Comparison of ENCODE assay signal across 1 cellular context in the genomic region with DNA sequence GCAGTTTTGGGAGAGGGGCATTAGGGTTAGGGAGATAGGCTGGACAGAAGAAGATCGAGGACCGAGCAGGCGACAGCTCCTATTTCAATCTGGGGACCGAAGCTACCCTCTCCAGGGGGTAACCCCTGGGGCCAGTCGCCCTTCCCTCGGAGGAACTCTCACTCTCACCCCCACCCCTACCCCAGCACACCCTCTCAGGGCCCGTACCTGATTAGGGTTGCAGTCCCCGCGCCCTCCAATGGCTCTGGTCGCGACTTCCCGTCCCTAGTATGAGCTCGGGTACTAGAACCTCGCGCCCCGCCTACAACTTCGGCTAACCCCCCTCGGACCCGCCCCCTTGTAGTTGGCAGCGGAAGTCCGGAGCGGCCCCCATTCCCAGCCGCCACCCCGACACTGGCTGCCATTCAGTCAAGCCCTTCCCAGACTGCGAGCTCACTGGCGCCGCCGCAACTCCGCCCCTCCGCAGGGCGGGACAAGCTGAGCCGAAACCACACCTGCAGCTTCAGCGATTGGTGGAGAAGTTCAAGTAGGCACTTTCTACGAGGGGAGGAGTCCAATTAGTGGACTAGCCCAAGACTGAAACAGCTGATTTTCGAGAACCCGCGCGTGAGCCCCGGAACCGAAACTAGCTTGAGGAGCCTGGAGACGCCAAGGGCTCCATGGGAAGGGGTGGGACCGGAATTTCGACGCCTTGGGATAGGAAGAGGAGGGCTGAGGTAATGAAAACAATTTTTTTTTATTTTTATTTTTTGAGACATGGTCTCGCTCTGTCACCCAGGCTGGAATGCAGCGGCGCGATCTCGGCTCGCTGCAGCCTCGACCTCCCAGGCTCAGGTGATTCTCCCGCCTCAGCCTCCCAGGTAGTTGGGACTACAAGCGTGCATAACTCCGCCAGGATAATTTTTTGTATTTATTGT.
TF ChIP-seq lines count a peak whose summit lies in the region.

TSS of gene STAT2 (minus strand) at position 257 of the 917 bp plus-strand sequence. CDS start 3,536 bp downstream, outside the sequence.

TF ChIP-seq in GM12878, 131 proteins besides CTCF, POLR2A, EP300 and RAD21 (continued from another document and continues in another):
- TF ChIP-seq HDGF (IDR thresholded peaks at IDR 0.05) (peak; percentile 95; the same call in 1 of the 2 replicates), PML (IDR thresholded peaks at IDR 0.05; ENCODE audit: low read length) (peak; percentile 54), ZBTB4 (CRISPR knock-in tag; IDR thresholded peaks at IDR 0.05) (no peak), NR2C2 (IDR thresholded peaks at IDR 0.05; ENCODE audit: borderline replicate concordance, control insufficient read depth, insufficient read length, low read depth) (no peak), RELA (IDR thresholded peaks at IDR 0.05; ENCODE audit: borderline replicate concordance, partially characterized antibody) (peak; percentile 32), BCL11A (IDR thresholded peaks at IDR 0.05; ENCODE audit: low read depth, low read length) (peak; percentile 48; the same call in 1 of the 2 replicates), PAX5 (IDR thresholded peaks at IDR 0.05; ENCODE audit: borderline replicate concordance, low read depth, low read length) (no peak; the same call in 1 of the 2 replicates), SMARCA5 (IDR thresholded peaks at IDR 0.05) (0 out of 2 replicates have a peak, but pooled peaks have one; percentile 28), NFXL1 (IDR thresholded peaks at IDR 0.05; ENCODE audit: borderline replicate concordance) (no peak), ESRRA (IDR thresholded peaks at IDR 0.05; ENCODE audit: low read length) (no peak), BRCA1 (IDR thresholded peaks at IDR 0.05; ENCODE audit: low read depth, low read length) (no peak), GATAD2B (conservative IDR thresholded peaks at IDR 0.05; ENCODE audit: low read depth) (peak; percentile 48; the same call in 1 of the 2 replicates), NBN (IDR thresholded peaks at IDR 0.05) (peak; percentile 82), USF1 (IDR thresholded peaks at IDR 0.05; ENCODE audit: borderline replicate concordance, extremely low read length, insufficient read depth, low read depth, low read length) (no peak), CHD2 (IDR thresholded peaks at IDR 0.05; ENCODE audit: borderline replicate concordance, low read depth, low read length) (peak; percentile 85), IKZF1 (conservative IDR thresholded peaks at IDR 0.05) (peak; percentile 98), E4F1 (IDR thresholded peaks at IDR 0.05; ENCODE audit: borderline replicate concordance, partially characterized antibody) (peak; percentile 65), JUNB (IDR thresholded peaks at IDR 0.05) (no peak; the same call in 1 of the 2 replicates), STAT3 (IDR thresholded peaks at IDR 0.05; ENCODE audit: low read depth, low read length) (0 out of 2 replicates have a peak, but pooled peaks have one; percentile 20), CREB1 (IDR thresholded peaks at IDR 0.05; ENCODE audit: low read depth) (peak; percentile 71)
- TF ChIP-seq, protein P1, sequence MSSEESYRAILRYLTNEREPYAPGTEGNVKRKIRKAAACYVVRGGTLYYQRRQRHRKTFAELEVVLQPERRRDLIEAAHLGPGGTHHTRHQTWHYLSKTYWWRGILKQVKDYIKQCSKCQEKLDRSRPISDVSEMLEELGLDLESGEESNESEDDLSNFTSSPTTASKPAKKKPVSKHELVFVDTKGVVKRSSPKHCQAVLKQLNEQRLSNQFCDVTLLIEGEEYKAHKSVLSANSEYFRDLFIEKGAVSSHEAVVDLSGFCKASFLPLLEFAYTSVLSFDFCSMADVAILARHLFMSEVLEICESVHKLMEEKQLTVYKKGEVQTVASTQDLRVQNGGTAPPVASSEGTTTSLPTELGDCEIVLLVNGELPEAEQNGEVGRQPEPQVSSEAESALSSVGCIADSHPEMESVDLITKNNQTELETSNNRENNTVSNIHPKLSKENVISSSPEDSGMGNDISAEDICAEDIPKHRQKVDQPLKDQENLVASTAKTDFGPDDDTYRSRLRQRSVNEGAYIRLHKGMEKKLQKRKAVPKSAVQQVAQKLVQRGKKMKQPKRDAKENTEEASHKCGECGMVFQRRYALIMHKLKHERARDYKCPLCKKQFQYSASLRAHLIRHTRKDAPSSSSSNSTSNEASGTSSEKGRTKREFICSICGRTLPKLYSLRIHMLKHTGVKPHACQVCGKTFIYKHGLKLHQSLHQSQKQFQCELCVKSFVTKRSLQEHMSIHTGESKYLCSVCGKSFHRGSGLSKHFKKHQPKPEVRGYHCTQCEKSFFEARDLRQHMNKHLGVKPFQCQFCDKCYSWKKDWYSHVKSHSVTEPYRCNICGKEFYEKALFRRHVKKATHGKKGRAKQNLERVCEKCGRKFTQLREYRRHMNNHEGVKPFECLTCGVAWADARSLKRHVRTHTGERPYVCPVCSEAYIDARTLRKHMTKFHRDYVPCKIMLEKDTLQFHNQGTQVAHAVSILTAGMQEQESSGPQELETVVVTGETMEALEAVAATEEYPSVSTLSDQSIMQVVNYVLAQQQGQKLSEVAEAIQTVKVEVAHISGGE (CRISPR knock-in tag; IDR thresholded peaks at IDR 0.05), result no peak
- TF ChIP-seq, protein P2, sequence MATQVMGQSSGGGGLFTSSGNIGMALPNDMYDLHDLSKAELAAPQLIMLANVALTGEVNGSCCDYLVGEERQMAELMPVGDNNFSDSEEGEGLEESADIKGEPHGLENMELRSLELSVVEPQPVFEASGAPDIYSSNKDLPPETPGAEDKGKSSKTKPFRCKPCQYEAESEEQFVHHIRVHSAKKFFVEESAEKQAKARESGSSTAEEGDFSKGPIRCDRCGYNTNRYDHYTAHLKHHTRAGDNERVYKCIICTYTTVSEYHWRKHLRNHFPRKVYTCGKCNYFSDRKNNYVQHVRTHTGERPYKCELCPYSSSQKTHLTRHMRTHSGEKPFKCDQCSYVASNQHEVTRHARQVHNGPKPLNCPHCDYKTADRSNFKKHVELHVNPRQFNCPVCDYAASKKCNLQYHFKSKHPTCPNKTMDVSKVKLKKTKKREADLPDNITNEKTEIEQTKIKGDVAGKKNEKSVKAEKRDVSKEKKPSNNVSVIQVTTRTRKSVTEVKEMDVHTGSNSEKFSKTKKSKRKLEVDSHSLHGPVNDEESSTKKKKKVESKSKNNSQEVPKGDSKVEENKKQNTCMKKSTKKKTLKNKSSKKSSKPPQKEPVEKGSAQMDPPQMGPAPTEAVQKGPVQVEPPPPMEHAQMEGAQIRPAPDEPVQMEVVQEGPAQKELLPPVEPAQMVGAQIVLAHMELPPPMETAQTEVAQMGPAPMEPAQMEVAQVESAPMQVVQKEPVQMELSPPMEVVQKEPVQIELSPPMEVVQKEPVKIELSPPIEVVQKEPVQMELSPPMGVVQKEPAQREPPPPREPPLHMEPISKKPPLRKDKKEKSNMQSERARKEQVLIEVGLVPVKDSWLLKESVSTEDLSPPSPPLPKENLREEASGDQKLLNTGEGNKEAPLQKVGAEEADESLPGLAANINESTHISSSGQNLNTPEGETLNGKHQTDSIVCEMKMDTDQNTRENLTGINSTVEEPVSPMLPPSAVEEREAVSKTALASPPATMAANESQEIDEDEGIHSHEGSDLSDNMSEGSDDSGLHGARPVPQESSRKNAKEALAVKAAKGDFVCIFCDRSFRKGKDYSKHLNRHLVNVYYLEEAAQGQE (IDR thresholded peaks at IDR 0.05; ENCODE audit: low read depth, low read length), result peak; percentile 42; the same call in 1 of the 2 replicates
- TF ChIP-seq, protein P3, sequence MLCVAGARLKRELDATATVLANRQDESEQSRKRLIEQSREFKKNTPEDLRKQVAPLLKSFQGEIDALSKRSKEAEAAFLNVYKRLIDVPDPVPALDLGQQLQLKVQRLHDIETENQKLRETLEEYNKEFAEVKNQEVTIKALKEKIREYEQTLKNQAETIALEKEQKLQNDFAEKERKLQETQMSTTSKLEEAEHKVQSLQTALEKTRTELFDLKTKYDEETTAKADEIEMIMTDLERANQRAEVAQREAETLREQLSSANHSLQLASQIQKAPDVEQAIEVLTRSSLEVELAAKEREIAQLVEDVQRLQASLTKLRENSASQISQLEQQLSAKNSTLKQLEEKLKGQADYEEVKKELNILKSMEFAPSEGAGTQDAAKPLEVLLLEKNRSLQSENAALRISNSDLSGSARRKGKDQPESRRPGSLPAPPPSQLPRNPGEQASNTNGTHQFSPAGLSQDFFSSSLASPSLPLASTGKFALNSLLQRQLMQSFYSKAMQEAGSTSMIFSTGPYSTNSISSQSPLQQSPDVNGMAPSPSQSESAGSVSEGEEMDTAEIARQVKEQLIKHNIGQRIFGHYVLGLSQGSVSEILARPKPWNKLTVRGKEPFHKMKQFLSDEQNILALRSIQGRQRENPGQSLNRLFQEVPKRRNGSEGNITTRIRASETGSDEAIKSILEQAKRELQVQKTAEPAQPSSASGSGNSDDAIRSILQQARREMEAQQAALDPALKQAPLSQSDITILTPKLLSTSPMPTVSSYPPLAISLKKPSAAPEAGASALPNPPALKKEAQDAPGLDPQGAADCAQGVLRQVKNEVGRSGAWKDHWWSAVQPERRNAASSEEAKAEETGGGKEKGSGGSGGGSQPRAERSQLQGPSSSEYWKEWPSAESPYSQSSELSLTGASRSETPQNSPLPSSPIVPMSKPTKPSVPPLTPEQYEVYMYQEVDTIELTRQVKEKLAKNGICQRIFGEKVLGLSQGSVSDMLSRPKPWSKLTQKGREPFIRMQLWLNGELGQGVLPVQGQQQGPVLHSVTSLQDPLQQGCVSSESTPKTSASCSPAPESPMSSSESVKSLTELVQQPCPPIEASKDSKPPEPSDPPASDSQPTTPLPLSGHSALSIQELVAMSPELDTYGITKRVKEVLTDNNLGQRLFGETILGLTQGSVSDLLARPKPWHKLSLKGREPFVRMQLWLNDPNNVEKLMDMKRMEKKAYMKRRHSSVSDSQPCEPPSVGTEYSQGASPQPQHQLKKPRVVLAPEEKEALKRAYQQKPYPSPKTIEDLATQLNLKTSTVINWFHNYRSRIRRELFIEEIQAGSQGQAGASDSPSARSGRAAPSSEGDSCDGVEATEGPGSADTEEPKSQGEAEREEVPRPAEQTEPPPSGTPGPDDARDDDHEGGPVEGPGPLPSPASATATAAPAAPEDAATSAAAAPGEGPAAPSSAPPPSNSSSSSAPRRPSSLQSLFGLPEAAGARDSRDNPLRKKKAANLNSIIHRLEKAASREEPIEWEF (IDR thresholded peaks at IDR 0.05; ENCODE audit: insufficient replicate concordance, low read depth, low read length), result peak; percentile 22
- TF ChIP-seq, protein P4, sequence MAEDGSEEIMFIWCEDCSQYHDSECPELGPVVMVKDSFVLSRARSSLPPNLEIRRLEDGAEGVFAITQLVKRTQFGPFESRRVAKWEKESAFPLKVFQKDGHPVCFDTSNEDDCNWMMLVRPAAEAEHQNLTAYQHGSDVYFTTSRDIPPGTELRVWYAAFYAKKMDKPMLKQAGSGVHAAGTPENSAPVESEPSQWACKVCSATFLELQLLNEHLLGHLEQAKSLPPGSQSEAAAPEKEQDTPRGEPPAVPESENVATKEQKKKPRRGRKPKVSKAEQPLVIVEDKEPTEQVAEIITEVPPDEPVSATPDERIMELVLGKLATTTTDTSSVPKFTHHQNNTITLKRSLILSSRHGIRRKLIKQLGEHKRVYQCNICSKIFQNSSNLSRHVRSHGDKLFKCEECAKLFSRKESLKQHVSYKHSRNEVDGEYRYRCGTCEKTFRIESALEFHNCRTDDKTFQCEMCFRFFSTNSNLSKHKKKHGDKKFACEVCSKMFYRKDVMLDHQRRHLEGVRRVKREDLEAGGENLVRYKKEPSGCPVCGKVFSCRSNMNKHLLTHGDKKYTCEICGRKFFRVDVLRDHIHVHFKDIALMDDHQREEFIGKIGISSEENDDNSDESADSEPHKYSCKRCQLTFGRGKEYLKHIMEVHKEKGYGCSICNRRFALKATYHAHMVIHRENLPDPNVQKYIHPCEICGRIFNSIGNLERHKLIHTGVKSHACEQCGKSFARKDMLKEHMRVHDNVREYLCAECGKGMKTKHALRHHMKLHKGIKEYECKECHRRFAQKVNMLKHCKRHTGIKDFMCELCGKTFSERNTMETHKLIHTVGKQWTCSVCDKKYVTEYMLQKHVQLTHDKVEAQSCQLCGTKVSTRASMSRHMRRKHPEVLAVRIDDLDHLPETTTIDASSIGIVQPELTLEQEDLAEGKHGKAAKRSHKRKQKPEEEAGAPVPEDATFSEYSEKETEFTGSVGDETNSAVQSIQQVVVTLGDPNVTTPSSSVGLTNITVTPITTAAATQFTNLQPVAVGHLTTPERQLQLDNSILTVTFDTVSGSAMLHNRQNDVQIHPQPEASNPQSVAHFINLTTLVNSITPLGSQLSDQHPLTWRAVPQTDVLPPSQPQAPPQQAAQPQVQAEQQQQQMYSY (CRISPR knock-in tag; IDR thresholded peaks at IDR 0.05), result no peak
